Comparison of ENCODE assay signal across 8 cellular contexts in the genomic region with DNA sequence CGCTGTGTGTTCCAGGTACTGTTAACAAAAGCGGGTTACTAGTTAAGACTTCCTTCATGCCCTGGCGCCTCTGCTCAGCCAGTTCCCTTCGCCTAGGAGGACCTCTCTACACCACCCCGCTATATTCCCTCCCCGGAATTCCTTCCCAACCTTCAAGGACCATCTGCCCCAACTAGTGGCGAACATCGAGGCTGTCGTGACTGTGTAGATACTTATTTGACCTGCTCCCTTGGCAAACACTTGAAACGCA. TPM values are rescaled to one million over a fixed set of nuclear protein-coding genes. Genes with fewer than 3 reads are reported as not detected.
DNase-seq lines count a peak whose midpoint lies in the region; ATAC-seq and FAIRE-seq lines count a peak whose summit lies in the region.

No MANE protein-coding gene starts in this region.

- peak overlapping the region; percentile 96 to 99 for H3K27ac ChIP-seq in small intestine (ENCODE audit: low read depth in 1 of 2, low read length in 1 of 2)

- peak; percentile 19 for ATAC-seq in GM19372 (IDR thresholded peaks at IDR 0.05; ENCODE audit: low read depth, unreplicated experiment)
- ATAC-seq in HG03469 (IDR thresholded peaks at IDR 0.05; ENCODE audit: unreplicated experiment), result peak; percentile 15
- ATAC-seq in activated naive CD4-positive, alpha-beta T cell treated with anti-CD3 and anti-CD28 coated beads, Interleukin-2, amount 50 U/mL, for 72 hours, result peak; percentile 18 to 37

- no peaks in the 10 kb centered on the region for H3K9me3 ChIP-seq in small intestine (ENCODE audit: control insufficient read depth, low read depth)

- no peaks in the 10 kb centered on the region for H3K4me1 ChIP-seq in small intestine (ENCODE audit: control insufficient read depth in 2 of 2, insufficient read depth in 1 of 2, low read depth in 1 of 2, low read length in 1 of 2)

- no peaks in the 10 kb centered on the region for H3K36me3 ChIP-seq in small intestine (ENCODE audit: control insufficient read depth in 2 of 2, insufficient read depth in 2 of 2, low read length in 2 of 2)

- H3K9me3 Mint-ChIP-seq in activated naive CD4-positive, alpha-beta T cell treated with anti-CD3 and anti-CD28 coated beads, Interleukin-2, amount 50 U/mL, for 72 hours, result no peaks in the 10 kb centered on the region

- peak; percentile 56 for DNase-seq in DMS79 (lab: John Stamatoyannopoulos, UW)
- no peak for DNase-seq in activated naive CD4-positive, alpha-beta T cell treated with anti-CD3 and anti-CD28 coated beads, Interleukin-2, amount 50 U/mL, for 72 hours (ENCODE audit: low spot score in 2 of 2)
- DNase-seq in iPS DF 19.7 (ENCODE audit: low read depth, low spot score), result peak; percentile 38
- DNase-seq in small intestine, result no peak
- no peak for DNase-seq in stimulated activated CD4-positive, alpha-beta T cell treated with anti-CD3 and anti-CD28 coated beads, Interleukin-12 subunit alpha, Interleukin-12 subunit beta, amount 100 ng/mL, for 4 hours
- no peak for DNase-seq in cerebellar cortex (ENCODE audit: low spot score)

- peaks cover 23 to 25% of the 10 kb centered on the region in 2 donors for H3K36me3 Mint-ChIP-seq in activated naive CD4-positive, alpha-beta T cell treated with anti-CD3 and anti-CD28 coated beads, Interleukin-2, amount 50 U/mL, for 72 hours

- H3K27me3 ChIP-seq in small intestine (ENCODE audit: control insufficient read depth in 2 of 2, insufficient read depth in 2 of 2, low read length in 2 of 2), result no peaks in the 10 kb centered on the region

- peak overlapping the region; percentile 67 to 74 for H3K4me3 ChIP-seq in small intestine (ENCODE audit: low read depth in 1 of 2, low read length in 2 of 2)

- WGBS in small intestine, 3 donors, result 0 to 1% (median 1%) methylated on average over 10 of the region's 10 CpGs

- FAIRE-seq in small intestine (lab: Jason Lieb, UNC), result no peak

- peak overlapping the region; percentile 96 to 97 for H3K27ac Mint-ChIP-seq in activated naive CD4-positive, alpha-beta T cell treated with anti-CD3 and anti-CD28 coated beads, Interleukin-2, amount 50 U/mL, for 72 hours

RNA-seq across cellular contexts. Expression of a gene that starts 0.5 kb away (rescaled TPM):
- 10 to 100 TPM; 22.3 to 34.5 TPM for total RNA-seq in activated naive CD4-positive, alpha-beta T cell treated with anti-CD3 and anti-CD28 coated beads, Interleukin-2, amount 50 U/mL, for 72 hours
- 10 to 100 TPM; 15.1 to 25.2 (median 16.1) TPM for polyA plus RNA-seq in small intestine

RNA-seq across cellular contexts. Expression of a gene that starts 9.6 kb away (rescaled TPM):
- 100 to 1,000 TPM in 1 of 2 donors, 10 to 100 TPM in 1; 77.5 to 129 TPM for total RNA-seq in activated naive CD4-positive, alpha-beta T cell treated with anti-CD3 and anti-CD28 coated beads, Interleukin-2, amount 50 U/mL, for 72 hours
- 100 to 1,000 TPM; 104 to 131 (median 104) TPM for polyA plus RNA-seq in small intestine

Comparison
In these comparisons a context has a peak if more than half of its experiments do, and no peak if none do; other contexts are left out.
1. DNase-seq: peak in DMS79 (single experiment) and iPS DF 19.7 (single experiment); none in activated naive CD4-positive, alpha-beta T cell treated with anti-CD3 and anti-CD28 coated beads, Interleukin-2, amount 50 U/mL, for 72 hours (0 of 2), small intestine (single experiment), stimulated activated CD4-positive, alpha-beta T cell treated with anti-CD3 and anti-CD28 coated beads, Interleukin-12 subunit alpha, Interleukin-12 subunit beta, amount 100 ng/mL, for 4 hours (single experiment) and cerebellar cortex (single experiment).
2. Peak in every context shown above with its lines, with median percentiles within 50 percentile points of each other: ATAC-seq.